8 cellular contexts compared by ENCODE assay signal in genomic region chr20:43942661-43943285, GRCh38. TPM values are rescaled to one million over a fixed set of nuclear protein-coding genes. Genes with fewer than 3 reads are reported as not detected.
DNase-seq lines count a peak whose midpoint lies in the region; ATAC-seq, FAIRE-seq and TF ChIP-seq lines count a peak whose summit lies in the region.

No MANE protein-coding gene starts in this region.

- H4K20me1 ChIP-seq in H1 (replicated peaks in 1 of 2; ENCODE audit: control insufficient read depth in 1 of 2, insufficient read depth in 2 of 2, low read length in 2 of 2), result no peaks in the 10 kb centered on the region

- no peak overlapping the region for H3K9ac ChIP-seq in H1 (replicated peaks in 1 of 4; ENCODE audit: extremely low read depth in 1 of 4, low read depth in 3 of 4, low read length in 3 of 4)

- no peaks in the 10 kb centered on the region for H3K36me3 ChIP-seq in H1 (ENCODE audit: control insufficient read depth in 2 of 4, insufficient read depth in 4 of 4, low read length in 3 of 4)

- POLR2A ChIA-PET in H1 (lab: Charles Lee; ENCODE audit: partially characterized antibody), result no interaction called here

- no peak for FAIRE-seq in H1 (lab: Jason Lieb, UNC)

- no peak for TF ChIP-seq RAD21 in H1 (IDR thresholded peaks at IDR 0.05 in 1 of 2, conservative IDR thresholded peaks at IDR 0.05 in 1 of 2; ENCODE audit: low read depth in 2 of 2, low read length in 2 of 2)

- H3K79me1 ChIP-seq in H1 (ENCODE audit: low read depth, low read length), result no peaks in the 10 kb centered on the region

- H3K27me3 ChIP-seq in H1 (replicated peaks in 1 of 4; ENCODE audit: control insufficient read depth in 3 of 4, extremely low read depth in 1 of 4, insufficient read depth in 3 of 4, low read length in 3 of 4), result no peaks in the 10 kb centered on the region; a peak in 1 of 7 replicates

- no peaks in the 10 kb centered on the region for H3K9me3 ChIP-seq in H1 (ENCODE audit: insufficient read depth in 2 of 2, low read depth in 1 of 2, low read length in 1 of 2)

- no peak overlapping the region for H3K4me3 Mint-ChIP-seq in stimulated activated naive CD8-positive, alpha-beta T cell treated with anti-CD3 and anti-CD28 coated beads, Interleukin-15, Interleukin-2, amounts not matched to agents 100 ng/mL and 50 ng/mL, for 24 hours

- H3K79me2 ChIP-seq in H1 (ENCODE audit: control insufficient read depth in 1 of 2, insufficient read depth in 2 of 2, low read length in 2 of 2), result no peaks in the 10 kb centered on the region

- H2BK5ac ChIP-seq in H1 (ENCODE audit: low read depth, low read length), result no peak overlapping the region

- H3K27ac Mint-ChIP-seq in stimulated activated naive CD8-positive, alpha-beta T cell treated with anti-CD3 and anti-CD28 coated beads, Interleukin-15, Interleukin-2, amounts not matched to agents 100 ng/mL and 50 ng/mL, for 24 hours, result peak overlapping the region; percentile 4

- no peaks in the 10 kb centered on the region for H3K23me2 ChIP-seq in H1 (ENCODE audit: low read depth, low read length)

- H3K36me3 Mint-ChIP-seq in stimulated activated naive CD8-positive, alpha-beta T cell treated with anti-CD3 and anti-CD28 coated beads, Interleukin-15, Interleukin-2, amounts not matched to agents 100 ng/mL and 50 ng/mL, for 24 hours (ENCODE audit: low read depth), result no peaks in the 10 kb centered on the region

- peak in 4 of 6 experiments; percentile 9 to 49 (median 37) for DNase-seq in stimulated activated naive CD4-positive, alpha-beta T cell (lab: John Stamatoyannopoulos, UW)
- DNase-seq in stimulated activated naive CD4-positive, alpha-beta T cell treated with Interleukin-2 at 50 U/mL for 16 hours (lab: John Stamatoyannopoulos, UW), result no peak
- DNase-seq in RKO (ENCODE audit: low spot score) (peak; percentile 76), H1 (ENCODE audit: low read depth in 1 of 2, low spot score in 2 of 2) (no peak), C1 segment of cervical spinal cord (lab: John Stamatoyannopoulos, UW) (no peak), Ammon's horn (ENCODE audit: low spot score) (no peak)

- TF ChIP-seq CTCF in H1 (IDR thresholded peaks at IDR 0.05; ENCODE audit: control extremely low read depth in 1 of 3, insufficient read depth in 1 of 3, low read depth in 1 of 3, low read length in 3 of 3), result no peak

- no peak overlapping the region for H4K91ac ChIP-seq in H1 (replicated peaks; ENCODE audit: insufficient read length, low read length)

- no peaks in the 10 kb centered on the region for H3K9me3 Mint-ChIP-seq in stimulated activated naive CD8-positive, alpha-beta T cell treated with anti-CD3 and anti-CD28 coated beads, Interleukin-15, Interleukin-2, amounts not matched to agents 100 ng/mL and 50 ng/mL, for 24 hours

- H2BK12ac ChIP-seq in H1 (ENCODE audit: low read depth, low read length), result peak overlapping the region; percentile 72; the same call in 1 of the 2 replicates

- H3K4me1 ChIP-seq in H1 (replicated peaks in 1 of 4; ENCODE audit: control insufficient read depth in 3 of 4, insufficient read depth in 4 of 4, low read length in 3 of 4), result peaks cover 0 to 3% (median 0%) of the 10 kb centered on the region in 4 experiments; a peak in 4 of 7 replicates

- no peak overlapping the region for H3K4me2 ChIP-seq in H1 (ENCODE audit: insufficient read depth in 1 of 2, low read depth in 2 of 2, low read length in 2 of 2)

- TF ChIP-seq EP300 in H1 (IDR thresholded peaks at IDR 0.05; ENCODE audit: borderline replicate concordance in 1 of 2, low read depth in 2 of 2, low read length in 2 of 2), result no peak

- H3K23ac ChIP-seq in H1 (ENCODE audit: insufficient read length), result no peak overlapping the region

- no peak overlapping the region for H3K27ac ChIP-seq in H1 (ENCODE audit: low read depth, low read length)

- H3K56ac ChIP-seq in H1 (replicated peaks; ENCODE audit: insufficient read length, low read depth, low read length), result no peak overlapping the region

- H2AFZ ChIP-seq in H1 (ENCODE audit: low read length), result no peak overlapping the region

- no peak overlapping the region for H2BK120ac ChIP-seq in H1 (replicated peaks; ENCODE audit: low read depth, low read length)

- H3K4me1 Mint-ChIP-seq in stimulated activated naive CD8-positive, alpha-beta T cell treated with anti-CD3 and anti-CD28 coated beads, Interleukin-15, Interleukin-2, amounts not matched to agents 100 ng/mL and 50 ng/mL, for 24 hours (ENCODE audit: low read depth), result peaks cover 39% of the 10 kb centered on the region

- 72% methylated on average over 9 of the region's 9 CpGs; no CpG with 5 or more reads in 1 of the 2 experiments for WGBS in H1 (ENCODE audit: extremely low coverage in 1 of 2, insufficient coverage in 1 of 2, insufficient read length in 1 of 2, insufficient replicate concordance in 2 of 2, low coverage in 1 of 2, low lambda C conversion rate in 2 of 2, missing lambda C conversion rate in 1 of 2), 2 experiments

- H3K4me3 ChIP-seq in H1 (ENCODE audit: extremely low read depth in 1 of 4, insufficient read depth in 2 of 4, low read depth in 3 of 4, low read length in 4 of 4), result no peak overlapping the region

- peak; percentile 44 for ATAC-seq in HG03045 (IDR thresholded peaks at IDR 0.05; ENCODE audit: unreplicated experiment)

- H2BK15ac ChIP-seq in H1 (ENCODE audit: low read length), result no peak overlapping the region

- H2BK20ac ChIP-seq in H1 (ENCODE audit: low read length), result no peak overlapping the region

- H4K8ac ChIP-seq in H1 (ENCODE audit: extremely low read depth, insufficient read depth, low read length), result no peak overlapping the region

- H3K18ac ChIP-seq in H1 (ENCODE audit: extremely low read depth, low read length), result no peak overlapping the region

- CTCF ChIA-PET in H1 (lab: Charles Lee; ENCODE audit: partially characterized antibody), result interaction anchor here (1.1 to 1.4 kb wide), 2 partner anchors 19 to 103 kb away, joined by 3 to 4 read pairs; no protein-coding TSS in a partner anchor

- no peak overlapping the region for H4K5ac ChIP-seq in H1 (ENCODE audit: insufficient read length, low read depth, low read length)

- TF ChIP-seq POLR2A in H1 (IDR thresholded peaks at IDR 0.05; ENCODE audit: control extremely low read depth in 1 of 2, low read depth in 2 of 2, low read length in 2 of 2), result no peak

- no peak overlapping the region for H3K14ac ChIP-seq in H1 (ENCODE audit: insufficient read length)

- H3K27me3 Mint-ChIP-seq in stimulated activated naive CD8-positive, alpha-beta T cell treated with anti-CD3 and anti-CD28 coated beads, Interleukin-15, Interleukin-2, amounts not matched to agents 100 ng/mL and 50 ng/mL, for 24 hours, result peaks cover 38% of the 10 kb centered on the region

- H3K4ac ChIP-seq in H1 (replicated peaks; ENCODE audit: insufficient read length, low read depth, low read length), result no peak overlapping the region

- peak overlapping the region; percentile 33; the same call in 1 of the 2 replicates for H2AK5ac ChIP-seq in H1 (ENCODE audit: low read depth, low read length)

TF ChIP-seq in H1, 55 proteins besides CTCF, POLR2A, EP300 and RAD21:
- TF ChIP-seq CBX5 (IDR thresholded peaks at IDR 0.05; ENCODE audit: low read depth, low read length) (no peak), YY1 (IDR thresholded peaks at IDR 0.05; ENCODE audit: low read depth, low read length) (no peak), TAF1 (IDR thresholded peaks at IDR 0.05; ENCODE audit: low read depth, low read length) (no peak), SIRT6 (IDR thresholded peaks at IDR 0.05; ENCODE audit: low read length) (no peak), RNF2 (IDR thresholded peaks at IDR 0.05; ENCODE audit: borderline replicate concordance, low read depth, low read length, missing control alignments, poor library complexity, severe bottlenecking) (no peak), NANOG (IDR thresholded peaks at IDR 0.05; ENCODE audit: insufficient read depth, low read depth, low read length, poor library complexity, severe bottlenecking) (no peak), JUN (IDR thresholded peaks at IDR 0.05; ENCODE audit: low read depth, low read length) (no peak), RXRA (IDR thresholded peaks at IDR 0.05; ENCODE audit: insufficient read depth, low read depth, low read length) (no peak), CHD1 (IDR thresholded peaks at IDR 0.05; ENCODE audit: low read depth, low read length) (no peak), TAF7 (optimal IDR thresholded peaks at IDR 0.05; ENCODE audit: borderline replicate concordance, low read depth, low read length) (no peak), KDM1A (IDR thresholded peaks at IDR 0.05; ENCODE audit: borderline replicate concordance, low read length) (no peak), SUZ12 (IDR thresholded peaks at IDR 0.05; ENCODE audit: low read length) (no peak)

RNA-seq across cellular contexts. Expression of gene TOX2, which starts 28.1 kb away (rescaled TPM):
- 3.4 TPM in 2 replicates for total RNA-seq in H1 (2021; fragmentation: NEBNext Ultra II Directional; extraction: Animal tissue kit (Norgen Biotek cat#: 25700))
- polyA plus RNA-seq in H1 (2011; rRNA removed), result 1.8 and 2.5 TPM in 2 replicates
- 0.83 TPM for polyA plus RNA-seq in H1 (2011; cell fraction: cytosol; rRNA removed)
- 1.8 TPM for polyA plus RNA-seq in H1 (2011; cell fraction: nucleus; rRNA removed)
- 1.6 to 3.7 TPM (median 3.2 TPM) in 4 replicates for polyA plus RNA-seq in H1 (2012, experiment 1 of 2)
- 3.3 TPM for polyA plus RNA-seq in H1 (2012, experiment 2 of 2)
- polyA plus RNA-seq in H1 (2013, experiment 1 of 2), result 4.8 TPM
- polyA plus RNA-seq in H1 (2013, experiment 2 of 2), result 5.4 TPM
- 0.44 and 0.46 TPM in 2 replicates for polyA minus RNA-seq in H1 (2011; rRNA and poly(A)+ RNA removed)
- 1.7 TPM for polyA minus RNA-seq in H1 (2011; cell fraction: cytosol; rRNA and poly(A)+ RNA removed)
- polyA minus RNA-seq in H1 (2011; cell fraction: nucleus; rRNA and poly(A)+ RNA removed), result 1.5 TPM

Comparison
In these comparisons a context has a peak if more than half of its experiments do, and no peak if none do; other contexts are left out.
1. DNase-seq: peak in stimulated activated naive CD4-positive, alpha-beta T cell (4 of 6) and RKO (single experiment); none in stimulated activated naive CD4-positive, alpha-beta T cell treated with Interleukin-2 at 50 U/mL for 16 hours (single experiment), H1 (0 of 2), C1 segment of cervical spinal cord (0 of 14) and Ammon's horn (single experiment).